ENCODE assay signal across 1 cellular context in the genomic region with DNA sequence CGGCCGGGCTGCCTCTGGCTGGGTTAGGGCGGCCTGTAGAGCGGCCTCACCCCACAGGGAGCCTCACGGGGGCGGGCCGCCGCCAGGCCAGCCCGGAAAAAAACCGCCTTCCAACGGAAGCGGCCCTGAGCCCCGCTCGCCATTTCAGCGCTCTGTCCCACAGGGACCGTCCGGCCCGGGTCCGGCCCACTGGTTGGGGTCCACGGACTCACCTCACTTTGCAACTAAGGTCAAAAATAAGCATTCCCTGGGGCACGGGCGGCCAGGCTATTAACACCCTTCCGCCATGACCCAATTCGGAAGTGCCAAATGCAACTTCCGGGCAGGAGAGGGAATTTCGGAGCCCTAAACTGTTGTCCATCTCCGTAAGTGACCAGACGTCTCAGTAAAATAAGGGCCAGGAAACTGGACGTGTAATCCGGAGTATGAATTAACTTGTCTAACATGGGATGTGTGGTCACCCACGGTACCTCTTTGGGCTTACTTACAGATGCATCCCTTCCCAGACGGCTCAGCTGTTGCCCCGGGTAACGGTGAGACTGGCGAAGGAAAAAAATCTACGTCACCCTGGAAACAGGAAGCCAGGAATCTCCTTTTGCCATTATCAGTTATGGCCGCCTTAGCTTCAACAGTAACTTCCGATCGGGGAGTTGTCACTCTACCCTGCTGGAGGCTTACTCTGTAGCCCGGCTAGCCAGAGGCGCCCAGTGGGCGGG.
TF ChIP-seq lines count a peak whose summit lies in the region.

A gene with protein sequence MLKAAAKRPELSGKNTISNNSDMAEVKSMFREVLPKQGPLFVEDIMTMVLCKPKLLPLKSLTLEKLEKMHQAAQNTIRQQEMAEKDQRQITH (minus strand): TSS at position 548 of the 716 bp plus-strand sequence. CDS start 1,023 bp downstream, outside the sequence.

TF ChIP-seq in endothelial cell of umbilical vein, 7 proteins besides CTCF, POLR2A, EP300 and RAD21:
- TF ChIP-seq MYC (IDR thresholded peaks at IDR 0.05; ENCODE audit: low read depth, low read length) = no peak
- TF ChIP-seq GATA2 (IDR thresholded peaks at IDR 0.05; ENCODE audit: insufficient read depth, insufficient read length, low read depth, low read length) = no peak
- peak; percentile 51 for TF ChIP-seq POLR2AphosphoS5 (IDR thresholded peaks at IDR 0.05; ENCODE audit: insufficient read depth, low read depth, low read length)
- TF ChIP-seq FOS (IDR thresholded peaks at IDR 0.05; ENCODE audit: borderline replicate concordance, insufficient read depth, low read length) = no peak
- TF ChIP-seq MAX (IDR thresholded peaks at IDR 0.05; ENCODE audit: insufficient read depth, insufficient read length) = no peak
- peak; percentile 28 for TF ChIP-seq JUN (IDR thresholded peaks at IDR 0.05; ENCODE audit: borderline replicate concordance, insufficient read depth, insufficient read length, low read depth)
